19 cellular contexts compared by ENCODE assay signal in the genomic region with DNA sequence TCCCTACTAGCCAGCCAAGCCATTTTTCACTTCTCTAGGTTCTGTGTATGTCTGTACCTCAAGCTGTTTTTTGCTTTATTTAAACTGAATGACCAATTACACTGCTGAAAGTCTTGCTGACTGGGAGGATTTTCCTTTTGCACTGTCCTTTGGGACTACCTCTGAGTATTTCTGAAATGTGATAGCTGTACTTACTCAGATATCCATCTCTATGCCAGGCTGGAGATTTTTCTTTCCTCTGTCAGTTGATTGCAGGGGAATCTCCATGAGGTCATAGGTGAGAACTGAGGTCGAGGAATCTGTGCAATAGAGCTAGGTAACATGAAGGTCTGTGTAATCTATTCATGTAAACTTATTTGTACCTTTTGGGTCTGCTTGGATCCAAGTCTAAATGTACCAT. TPM values are rescaled to one million over a fixed set of nuclear protein-coding genes. Genes with fewer than 3 reads are reported as not detected.
DNase-seq lines count a peak whose midpoint lies in the region; ATAC-seq, FAIRE-seq and TF ChIP-seq lines count a peak whose summit lies in the region.
"Had no signal": no experiment of that assay in that cellular context is flagged by ENCODE, and none has a peak within 500 bp of the region (broad histone marks: within the 10 kb centered on the region; RNA-seq: fewer than 3 reads in every experiment).

No MANE protein-coding gene starts in this region.

- no peak overlapping the region for H3K27ac Mint-ChIP-seq in MCF 10A (ENCODE audit: low read depth, unreplicated experiment)
- H3K27ac Mint-ChIP-seq in stimulated activated naive B cell treated with anti-CD40 and anti-IgM and Interleukin-4, amounts not matched to agents 10 μg/mL and 1 μg/mL and 100 μg/mL, for 72 hours, result peak overlapping the region; percentile 22
- H3K27ac Mint-ChIP-seq: activated CD8-positive, alpha-beta T cell treated with anti-CD3 and anti-CD28 coated beads, Interleukin-2, amount 10 ng/mL, durations not matched to agents 7 days and 5 days; effector memory CD8-positive, alpha-beta T cell had no signal

- POLR2A ChIA-PET in MCF 10A (lab: Yijun Ruan, JAX), result interaction anchor here (1.5 kb wide), 1 partner anchor 49 kb away, joined by 7 read pairs; no protein-coding TSS in a partner anchor

- H3K4me3 Mint-ChIP-seq in MCF 10A (ENCODE audit: unreplicated experiment), result no peak overlapping the region
- H3K4me3 Mint-ChIP-seq in stimulated activated naive B cell treated with anti-CD40 and anti-IgM and Interleukin-4, amounts not matched to agents 10 μg/mL and 1 μg/mL and 100 μg/mL, for 72 hours, result no peak overlapping the region
- H3K4me3 Mint-ChIP-seq: activated CD8-positive, alpha-beta T cell treated with anti-CD3 and anti-CD28 coated beads, Interleukin-2, amount 10 ng/mL, durations not matched to agents 7 days and 5 days; brain; CD4-positive, CD25-positive, alpha-beta regulatory T cell; effector memory CD8-positive, alpha-beta T cell; neural crest cell had no signal

- DNase-seq in MCF 10A (ENCODE audit: unreplicated experiment) (peak; percentile 5), mammary epithelial cell (no peak), H4 (ENCODE audit: low spot score) (no peak), H54 (ENCODE audit: insufficient read length, low spot score) (no peak)
- no peak for DNase-seq in stimulated activated naive B cell treated with anti-CD40 and anti-IgM and Interleukin-4, amounts not matched to agents 10 μg/mL and 1 μg/mL and 100 μg/mL, for 72 hours
- DNase-seq: 8988T; activated CD8-positive, alpha-beta T cell treated with anti-CD3 and anti-CD28 coated beads, Interleukin-2, amount 10 ng/mL, durations not matched to agents 7 days and 5 days; activated gamma-delta T cell; CD4-positive, CD25-positive, alpha-beta regulatory T cell; effector memory CD8-positive, alpha-beta T cell; stimulated activated CD4-positive, alpha-beta T cell treated with anti-CD3 and anti-CD28 coated beads, Interleukin-4, amount 100 ng/mL, for 24 hours had no signal

- WGBS in mammary epithelial cell (ENCODE audit: low coverage, missing lambda C conversion rate), result 100% methylated on average over 1 of the region's 1 CpG

- peak; percentile 19 for ATAC-seq in HG03460 (IDR thresholded peaks at IDR 0.05; ENCODE audit: unreplicated experiment)
- no peak for ATAC-seq in stimulated activated naive B cell treated with anti-CD40 and anti-IgM and Interleukin-4, amounts not matched to agents 10 μg/mL and 1 μg/mL and 100 μg/mL, for 72 hours (replicated peaks)
- ATAC-seq in HG03442 (IDR thresholded peaks at IDR 0.05; ENCODE audit: unreplicated experiment), result no peak
- ATAC-seq: activated CD8-positive, alpha-beta T cell treated with anti-CD3 and anti-CD28 coated beads, Interleukin-2, amount 10 ng/mL, durations not matched to agents 7 days and 5 days; effector memory CD8-positive, alpha-beta T cell; gastroesophageal sphincter had no signal

- H3K36me3 ChIP-seq in mammary epithelial cell (ENCODE audit: insufficient read depth, low read length), result no peaks in the 10 kb centered on the region
- H3K36me3 ChIP-seq: gastroesophageal sphincter had no signal

- H3K79me2 ChIP-seq in mammary epithelial cell (ENCODE audit: insufficient read depth, low read length), result no peaks in the 10 kb centered on the region

- CTCF ChIA-PET in MCF 10A (lab: Yijun Ruan, JAX) (interaction anchor here (0.7 kb wide), 1 partner anchor 17 kb away, joined by 3 read pairs; no protein-coding TSS in a partner anchor), mammary epithelial cell (lab: Charles Lee; ENCODE audit: low non-redundant PET) (interaction anchor here (0.5 kb wide), 1 partner anchor 308 kb away, joined by 3 read pairs; no protein-coding TSS in a partner anchor)

- H3K27ac ChIP-seq in mammary epithelial cell (ENCODE audit: insufficient read depth, low read depth, low read length) (no peak overlapping the region), cingulate gyrus (ENCODE audit: low read depth, low read length) (peak overlapping the region; percentile 20)
- H3K27ac ChIP-seq: SK-N-MC had no signal

- peaks cover 14% of the 10 kb centered on the region for H3K4me1 ChIP-seq in mammary epithelial cell (ENCODE audit: insufficient read depth, low read length)

- H2AFZ ChIP-seq in mammary epithelial cell (ENCODE audit: low read depth, low read length), result no peak overlapping the region

- peaks cover 6% of the 10 kb centered on the region for H3K9me3 Mint-ChIP-seq in MCF 10A (ENCODE audit: unreplicated experiment)
- H3K9me3 Mint-ChIP-seq in stimulated activated naive B cell treated with anti-CD40 and anti-IgM and Interleukin-4, amounts not matched to agents 10 μg/mL and 1 μg/mL and 100 μg/mL, for 72 hours, result peaks cover 0 to 4% of the 10 kb centered on the region in 2 donors
- H3K9me3 Mint-ChIP-seq: brain; effector memory CD8-positive, alpha-beta T cell had no signal

- H3K27me3 Mint-ChIP-seq in MCF 10A (ENCODE audit: insufficient read depth, unreplicated experiment), result no peaks in the 10 kb centered on the region
- no peaks in the 10 kb centered on the region for H3K27me3 Mint-ChIP-seq in stimulated activated naive B cell treated with anti-CD40 and anti-IgM and Interleukin-4, amounts not matched to agents 10 μg/mL and 1 μg/mL and 100 μg/mL, for 72 hours
- H3K27me3 Mint-ChIP-seq: brain had no signal

- no peak overlapping the region for H3K4me3 ChIP-seq in mammary epithelial cell (replicated peaks in 1 of 3; ENCODE audit: insufficient read depth in 1 of 3, low read depth in 2 of 3, low read length in 3 of 3)
- H3K4me3 ChIP-seq: gastroesophageal sphincter, lung, SK-N-MC had no signal

- no peaks in the 10 kb centered on the region for H3K27me3 ChIP-seq in mammary epithelial cell (ENCODE audit: insufficient read depth, low read length)
- H3K27me3 ChIP-seq: gastroesophageal sphincter had no signal

- dilution Hi-C loops in mammary epithelial cell (cut with HindIII; ENCODE audit: low sequenced_read_pairs), result loop anchor here (5.0 kb wide), 1 partner anchor 48 kb away; no protein-coding TSS in a partner anchor

- H3K9me3 ChIP-seq in mammary epithelial cell (replicated peaks; ENCODE audit: insufficient read depth, low read length), result no peaks in the 10 kb centered on the region
- H3K9me3 ChIP-seq: gastroesophageal sphincter had no signal

- no TSS peak for BruUV-seq in MCF 10A (replicated peaks; lab: Mats Ljungman, UMichigan)
- no TSS peak for BruUV-seq in mammary epithelial cell (replicated peaks; lab: Mats Ljungman, UMichigan)

- peaks cover 20% of the 10 kb centered on the region for H3K4me1 Mint-ChIP-seq in MCF 10A (ENCODE audit: insufficient read depth, unreplicated experiment)
- peaks cover 16 to 18% of the 10 kb centered on the region in 2 donors for H3K4me1 Mint-ChIP-seq in stimulated activated naive B cell treated with anti-CD40 and anti-IgM and Interleukin-4, amounts not matched to agents 10 μg/mL and 1 μg/mL and 100 μg/mL, for 72 hours
- H3K4me1 Mint-ChIP-seq: brain; CD4-positive, CD25-positive, alpha-beta regulatory T cell; neural crest cell had no signal

- no peaks in the 10 kb centered on the region for H4K20me1 ChIP-seq in mammary epithelial cell (ENCODE audit: insufficient read depth, low read length)

- intact Hi-C loops in MCF 10A (cut with micrococcal nuclease) (no loop called here), mammary epithelial cell (cut with micrococcal nuclease) (no loop called here)

- TF ChIP-seq CTCF in MCF 10A (IDR thresholded peaks at IDR 0.05; ENCODE audit: unreplicated experiment) (no peak), mammary epithelial cell (conservative IDR thresholded peaks at IDR 0.05 in 1 of 2, IDR thresholded peaks at IDR 0.05 in 1 of 2; ENCODE audit: extremely low read depth in 1 of 2, insufficient read depth in 1 of 2, low read depth in 1 of 2, low read length in 2 of 2) (no peak)

- no peak for FAIRE-seq in H54 (lab: Jason Lieb, UNC)

- no peak overlapping the region for H3K4me2 ChIP-seq in mammary epithelial cell (ENCODE audit: insufficient read depth, low read depth, low read length)

- H3K36me3 Mint-ChIP-seq in MCF 10A (ENCODE audit: insufficient read depth, unreplicated experiment), result no peaks in the 10 kb centered on the region
- H3K36me3 Mint-ChIP-seq in stimulated activated naive B cell treated with anti-CD40 and anti-IgM and Interleukin-4, amounts not matched to agents 10 μg/mL and 1 μg/mL and 100 μg/mL, for 72 hours, result no peaks in the 10 kb centered on the region
- H3K36me3 Mint-ChIP-seq: brain; CD4-positive, CD25-positive, alpha-beta regulatory T cell had no signal

- in situ Hi-C loops in mammary epithelial cell (cut with MboI; ENCODE audit: low sequenced_read_pairs in 2 of 2), result no loop called here

- H3K9ac ChIP-seq in mammary epithelial cell (ENCODE audit: insufficient read depth, low read length), result no peak overlapping the region

- TF ChIP-seq POLR2A in H54 (IDR thresholded peaks at IDR 0.05; ENCODE audit: low read depth, low read length), result no peak

RNA-seq across cellular contexts. Expression of a gene that starts 38.9 kb away (rescaled TPM):
- total RNA-seq in MCF 10A (2022) (0.20 and 0.65 TPM in 2 replicates), mammary epithelial cell (10 to 100 TPM in 1 of 2 donors, not detected in 1; 60.7 TPM)
- polyA plus RNA-seq in mammary epithelial cell, result 0.16 TPM
- not detected for polyA minus RNA-seq in mammary epithelial cell
- 5.8 and 6.0 TPM in 2 replicates for total RNA-seq in H4 (2014; rRNA removed; shearing (Covaris generic))
- total RNA-seq: activated CD8-positive, alpha-beta T cell treated with anti-CD3 and anti-CD28 coated beads, Interleukin-2, amount 10 ng/mL, durations not matched to agents 7 days and 5 days; CD4-positive, CD25-positive, alpha-beta regulatory T cell; gastroesophageal sphincter; neural crest cell had no signal
- polyA plus RNA-seq: CD4-positive, CD25-positive, alpha-beta regulatory T cell had no signal
